18 cellular contexts compared by ENCODE assay signal in genomic region chr20:10429443-10429981, GRCh38. TPM values are rescaled to one million over a fixed set of nuclear protein-coding genes. Genes with fewer than 3 reads are reported as not detected.
DNase-seq lines count a peak whose midpoint lies in the region; ATAC-seq and TF ChIP-seq lines count a peak whose summit lies in the region.
"Had no signal": no experiment of that assay in that cellular context is flagged by ENCODE, and none has a peak within 500 bp of the region (broad histone marks: within the 10 kb centered on the region; RNA-seq: fewer than 3 reads in every experiment).

No MANE protein-coding gene starts in this region.

- no peak for DNase-seq in CD8-positive, alpha-beta T cell
- DNase-seq in colonic mucosa (peak; percentile 53), ascending aorta (ENCODE audit: low spot score in 2 of 2) (no peak), SIG-M5 treated with dmso at 0.1 percent for 504 hours (lab: John Stamatoyannopoulos, UW; ENCODE audit: unreplicated experiment) (no peak)
- no peak for DNase-seq in naive thymus-derived CD8-positive, alpha-beta T cell
- DNase-seq: activated CD4-positive, alpha-beta T cell treated with anti-CD3 and anti-CD28 coated beads for 48 hours; activated effector memory CD4-positive, alpha-beta T cell treated with anti-CD3 and anti-CD28 coated beads, Interleukin-2, amount 50 U/mL, for 16 hours; erythroblast; kidney glomerular epithelial cell; NCI-H2171 treated with DMSO at 0.1 percent for 48 hours; psoas muscle; stimulated activated CD4-positive, alpha-beta T cell treated with anti-CD3 and anti-CD28 coated beads, Interleukin-2, amount 100 ng/mL, for 48 hours; stimulated activated naive CD8-positive, alpha-beta T cell treated with anti-CD3 and anti-CD28 coated beads, Interleukin-15, amount 100 ng/mL, for 72 hours; T-cell had no signal

- H3K4me3 Mint-ChIP-seq in CD8-positive, alpha-beta T cell: no peak overlapping the region
- H3K4me3 Mint-ChIP-seq in naive thymus-derived CD8-positive, alpha-beta T cell: no peak overlapping the region
- H3K4me3 Mint-ChIP-seq: nephron; stimulated activated naive CD8-positive, alpha-beta T cell treated with anti-CD3 and anti-CD28 coated beads, Interleukin-15, amount 100 ng/mL, for 72 hours; T-cell; type B pancreatic cell had no signal

- no peak for ATAC-seq in CD8-positive, alpha-beta T cell
- no peak for ATAC-seq in naive thymus-derived CD8-positive, alpha-beta T cell
- ATAC-seq in HG03354 (IDR thresholded peaks at IDR 0.05; ENCODE audit: poor library complexity, severe bottlenecking, unreplicated experiment): no peak
- ATAC-seq: psoas muscle; stimulated activated naive CD8-positive, alpha-beta T cell treated with anti-CD3 and anti-CD28 coated beads, Interleukin-15, amount 100 ng/mL, for 72 hours; T-cell had no signal

- peak overlapping the region; percentile 66 for H3K27ac Mint-ChIP-seq in CD8-positive, alpha-beta T cell
- H3K27ac Mint-ChIP-seq in naive thymus-derived CD8-positive, alpha-beta T cell: peak overlapping the region in 6 of 10 donors; percentile 1 to 65 (median 40)
- H3K27ac Mint-ChIP-seq: type B pancreatic cell had no signal

- no peaks in the 10 kb centered on the region for H3K9me3 Mint-ChIP-seq in CD8-positive, alpha-beta T cell
- H3K9me3 Mint-ChIP-seq in naive thymus-derived CD8-positive, alpha-beta T cell: peaks cover 0 to 2% (median 0%) of the 10 kb centered on the region in 9 donors
- H3K9me3 Mint-ChIP-seq: nephron; stimulated activated naive CD8-positive, alpha-beta T cell treated with anti-CD3 and anti-CD28 coated beads, Interleukin-15, amount 100 ng/mL, for 72 hours; T-cell; type B pancreatic cell had no signal

- H3K9me3 ChIP-seq in CD8-positive, alpha-beta T cell (ENCODE audit: low read length): no peaks in the 10 kb centered on the region
- no peaks in the 10 kb centered on the region for H3K9me3 ChIP-seq in HUES64 (ENCODE audit: insufficient read depth, low read depth, low read length)
- no peaks in the 10 kb centered on the region for H3K9me3 ChIP-seq in colonic mucosa
- H3K9me3 ChIP-seq in ascending aorta: no peaks in the 10 kb centered on the region
- H3K9me3 ChIP-seq: psoas muscle had no signal

- peaks cover 12% of the 10 kb centered on the region for H3K4me1 ChIP-seq in CD8-positive, alpha-beta T cell (ENCODE audit: insufficient read depth, low read length)
- peaks cover 18% of the 10 kb centered on the region for H3K4me1 ChIP-seq in HUES64 (ENCODE audit: insufficient read depth, low read length)
- H3K4me1 ChIP-seq in colonic mucosa: peaks cover 7% of the 10 kb centered on the region
- H3K4me1 ChIP-seq in ascending aorta: peaks cover 8 to 14% of the 10 kb centered on the region in 2 donors

- H3K4me1 Mint-ChIP-seq in CD8-positive, alpha-beta T cell (ENCODE audit: low read depth): peaks cover 59% of the 10 kb centered on the region
- H3K4me1 Mint-ChIP-seq in naive thymus-derived CD8-positive, alpha-beta T cell: peaks cover 33 to 52% (median 44%) of the 10 kb centered on the region in 4 donors

- intact Hi-C loops in CD8-positive, alpha-beta T cell (cut with DNase I, micrococcal nuclease): loop anchor here (5.0 to 10.0 kb wide), 2 partner anchors 815 to 1022 kb away; no protein-coding TSS in a partner anchor
- intact Hi-C loops in colonic mucosa (cut with DNase I): loop anchor here (5.0 kb wide), 1 partner anchor 812 kb away; no protein-coding TSS in a partner anchor
- intact Hi-C loops in ascending aorta (cut with DNase I): loop anchor here (5.0 kb wide), 2 partner anchors 132 to 257 kb away; no protein-coding TSS in a partner anchor

- no peak for TF ChIP-seq CTCF in CD8-positive, alpha-beta T cell (IDR thresholded peaks at IDR 0.05)
- TF ChIP-seq CTCF in colonic mucosa (IDR thresholded peaks at IDR 0.05) (no peak), ascending aorta (IDR thresholded peaks at IDR 0.05) (no peak)

- H3K27me3 Mint-ChIP-seq in CD8-positive, alpha-beta T cell (ENCODE audit: low read depth): no peaks in the 10 kb centered on the region
- no peaks in the 10 kb centered on the region for H3K27me3 Mint-ChIP-seq in naive thymus-derived CD8-positive, alpha-beta T cell
- H3K27me3 Mint-ChIP-seq: stimulated activated naive CD8-positive, alpha-beta T cell treated with anti-CD3 and anti-CD28 coated beads, Interleukin-15, amount 100 ng/mL, for 72 hours; T-cell; type B pancreatic cell had no signal

- H3K27ac ChIP-seq in CD8-positive, alpha-beta T cell (ENCODE audit: low read depth, low read length): no peak overlapping the region
- H3K27ac ChIP-seq in HUES64 (ENCODE audit: low read depth, low read length) (no peak overlapping the region), colonic mucosa (peak overlapping the region; percentile 47), ascending aorta (no peak overlapping the region)
- H3K27ac ChIP-seq: psoas muscle had no signal

- H3K4me3 ChIP-seq in CD8-positive, alpha-beta T cell (ENCODE audit: low read depth, low read length): no peak overlapping the region
- H3K4me3 ChIP-seq in HUES64 (ENCODE audit: low read length) (no peak overlapping the region), colonic mucosa (no peak overlapping the region), ascending aorta (no peak overlapping the region)
- H3K4me3 ChIP-seq: psoas muscle had no signal

- no peaks in the 10 kb centered on the region for H3K36me3 ChIP-seq in CD8-positive, alpha-beta T cell (ENCODE audit: insufficient read depth, low read length)
- no peaks in the 10 kb centered on the region for H3K36me3 ChIP-seq in HUES64 (ENCODE audit: insufficient read depth, low read length)
- H3K36me3 ChIP-seq in colonic mucosa: no peaks in the 10 kb centered on the region
- H3K36me3 ChIP-seq in ascending aorta: peaks cover 0 to 4% of the 10 kb centered on the region in 2 donors

- POLR2A ChIA-PET in CD8-positive, alpha-beta T cell (lab: Charles Lee): no interaction called here
- POLR2A ChIA-PET in naive thymus-derived CD8-positive, alpha-beta T cell (lab: Charles Lee): no interaction called here

- CTCF ChIA-PET in CD8-positive, alpha-beta T cell (lab: Charles Lee): interaction anchor here (0.6 to 1.9 kb wide), 2 partner anchors 77 to 451 kb away, joined by 3 to 8 read pairs; no protein-coding TSS in a partner anchor

- H3K9ac ChIP-seq in HUES64 (ENCODE audit: low read depth, low read length) (0 out of 2 replicates have a peak overlapping the region, but pooled peaks have one; percentile 6), colonic mucosa (ENCODE audit: low read depth in 2 of 2, low read length in 2 of 2) (no peak overlapping the region)

- H3K27me3 ChIP-seq in CD8-positive, alpha-beta T cell (ENCODE audit: insufficient read depth, low read length): no peaks in the 10 kb centered on the region
- H3K27me3 ChIP-seq in HUES64 (ENCODE audit: insufficient read depth, low read length): no peaks in the 10 kb centered on the region
- no peaks in the 10 kb centered on the region for H3K27me3 ChIP-seq in colonic mucosa
- H3K27me3 ChIP-seq in ascending aorta: no peaks in the 10 kb centered on the region

- H3K36me3 Mint-ChIP-seq in CD8-positive, alpha-beta T cell: peaks cover 11% of the 10 kb centered on the region
- H3K36me3 Mint-ChIP-seq in naive thymus-derived CD8-positive, alpha-beta T cell: peaks cover 0 to 16% (median 1%) of the 10 kb centered on the region in 3 donors
- H3K36me3 Mint-ChIP-seq: T-cell had no signal

- 89% methylated on average over 5 of the region's 5 CpGs for WGBS in HUES64

RNA-seq across cellular contexts. Expression of gene MKKS, which starts 4.5 kb away (rescaled TPM):
- total RNA-seq in CD8-positive, alpha-beta T cell: under 1 TPM; 0.49 to 0.83 TPM
- polyA plus RNA-seq in HUES64 (2013, experiment 1 of 2): 15.4 TPM
- polyA plus RNA-seq in HUES64 (2013, experiment 2 of 2): 18.9 TPM
- total RNA-seq in colonic mucosa (10 to 100 TPM; 22.6 to 24.9 TPM), ascending aorta (7.3 TPM)
- 10 to 100 TPM; 13.9 to 16.0 TPM for total RNA-seq in naive thymus-derived CD8-positive, alpha-beta T cell
- polyA plus RNA-seq in naive thymus-derived CD8-positive, alpha-beta T cell: 10 to 100 TPM; 26.1 to 37.4 (median 32.2) TPM

RNA-seq across cellular contexts. Expression of gene SLX4IP, which starts 5.6 kb away (rescaled TPM):
- total RNA-seq in CD8-positive, alpha-beta T cell: 1 to 10 TPM in 1 of 2 experiments, under 1 TPM in 1; 0.92 to 1.2 TPM
- 4.0 TPM for polyA plus RNA-seq in HUES64 (2013, experiment 1 of 2)
- polyA plus RNA-seq in HUES64 (2013, experiment 2 of 2): 4.1 TPM
- total RNA-seq in colonic mucosa: 1 to 10 TPM; 5.0 to 8.8 TPM
- 1 to 10 TPM; 6.1 to 6.3 TPM for total RNA-seq in naive thymus-derived CD8-positive, alpha-beta T cell
- polyA plus RNA-seq in naive thymus-derived CD8-positive, alpha-beta T cell: 1 to 10 TPM; 1.5 to 2.5 (median 1.6) TPM
- total RNA-seq in ascending aorta: 4.5 TPM
